In the genomic region with DNA sequence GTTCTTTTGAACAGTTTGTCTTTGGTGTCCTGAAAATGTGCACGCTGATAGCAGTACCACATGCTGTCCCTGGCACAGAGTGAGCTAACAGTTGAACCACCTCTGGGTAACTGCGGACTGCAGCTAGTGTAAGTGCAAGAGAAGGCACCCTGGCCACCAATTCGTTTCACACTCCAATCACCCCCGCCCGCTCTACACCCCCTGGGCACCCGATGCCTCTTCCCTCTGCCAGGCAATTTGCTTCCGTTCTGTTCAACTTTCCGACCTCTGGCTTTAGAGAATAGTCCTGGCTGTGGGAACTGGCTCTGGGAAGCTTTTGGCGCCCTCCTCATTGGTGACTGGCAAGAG, we compare ENCODE assay signal across 8 cellular contexts. TPM values are rescaled to one million over a fixed set of nuclear protein-coding genes. Genes with fewer than 3 reads are reported as not detected.
DNase-seq lines count a peak whose midpoint lies in the region; ATAC-seq and TF ChIP-seq lines count a peak whose summit lies in the region.

No MANE protein-coding gene starts in this region.

- H3K4me3 ChIP-seq in Peyer's patch: peak overlapping the region; percentile 58 to 90 (median 72)
- no peak overlapping the region for H3K4me3 ChIP-seq in mammary epithelial cell (replicated peaks in 1 of 3; ENCODE audit: insufficient read depth in 1 of 3, low read depth in 2 of 3, low read length in 3 of 3)
- H3K4me3 ChIP-seq in mesodermal cell (ENCODE audit: extremely low read depth, insufficient read depth, low read length, poor library complexity, severe bottlenecking): peak overlapping the region; percentile 53

- intact Hi-C loops in mammary epithelial cell (cut with micrococcal nuclease): no loop called here

- H3K4me2 ChIP-seq in mammary epithelial cell (ENCODE audit: insufficient read depth, low read depth, low read length): peak overlapping the region; percentile 90

- in situ Hi-C loops in GM13976 (cut with MboI; ENCODE audit: low sequenced_read_pairs, unreplicated experiment) (no loop called here), mammary epithelial cell (cut with MboI; ENCODE audit: low sequenced_read_pairs in 2 of 2) (no loop called here)

- no peak overlapping the region for H3K9ac ChIP-seq in mammary epithelial cell (ENCODE audit: insufficient read depth, low read length)

- CTCF ChIA-PET in mammary epithelial cell (lab: Charles Lee; ENCODE audit: low non-redundant PET): no interaction called here

- H3K9me3 ChIP-seq in Peyer's patch (no peaks in the 10 kb centered on the region), mammary epithelial cell (replicated peaks; ENCODE audit: insufficient read depth, low read length) (no peaks in the 10 kb centered on the region), mesodermal cell (ENCODE audit: control insufficient read depth, low read length) (no peaks in the 10 kb centered on the region)

- H3K27ac ChIP-seq in Peyer's patch (peak overlapping the region; percentile 53 to 85 (median 63)), mammary epithelial cell (ENCODE audit: insufficient read depth, low read depth, low read length) (no peak overlapping the region), mesodermal cell (ENCODE audit: low read depth, low read length, severe bottlenecking) (no peak overlapping the region)

- H3K36me3 ChIP-seq in Peyer's patch (no peaks in the 10 kb centered on the region), mammary epithelial cell (ENCODE audit: insufficient read depth, low read length) (no peaks in the 10 kb centered on the region), mesodermal cell (ENCODE audit: control insufficient read depth, insufficient read depth, low read length) (no peaks in the 10 kb centered on the region)

- peak; percentile 12 for ATAC-seq in HG02623 (IDR thresholded peaks at IDR 0.05; ENCODE audit: unreplicated experiment)

- DNase-seq in GM13976 (ENCODE audit: low spot score) (peak; percentile 22), Peyer's patch (peak in 2 of 3 donors; percentile 38 to 48), mammary epithelial cell (no peak), superior temporal gyrus (ENCODE audit: extremely low spot score) (peak; percentile 79), DMS114 treated with DMSO at 0.1 percent for 48 hours (lab: John Stamatoyannopoulos, UW; ENCODE audit: unreplicated experiment) (no peak), mesenteric fat pad (ENCODE audit: low spot score) (no peak)

- 33% methylated on average over 9 of the region's 9 CpGs for WGBS in mammary epithelial cell (ENCODE audit: low coverage, missing lambda C conversion rate)
- 70 to 71% methylated on average over 3 to 7 of the region's 9 CpGs for WGBS in mesodermal cell (ENCODE audit: insufficient coverage in 2 of 2), 2 experiments

- H2AFZ ChIP-seq in mammary epithelial cell (ENCODE audit: low read depth, low read length): no peak overlapping the region

- no peak for TF ChIP-seq CTCF in GM13976 (IDR thresholded peaks at IDR 0.05; ENCODE audit: borderline replicate concordance, control extremely low read depth, extremely low read depth, insufficient read depth, missing control alignments)
- TF ChIP-seq CTCF in Peyer's patch (IDR thresholded peaks at IDR 0.05): no peak
- TF ChIP-seq CTCF in mammary epithelial cell (conservative IDR thresholded peaks at IDR 0.05 in 1 of 2, IDR thresholded peaks at IDR 0.05 in 1 of 2; ENCODE audit: extremely low read depth in 1 of 2, insufficient read depth in 1 of 2, low read depth in 1 of 2, low read length in 2 of 2): no peak

- no peak for TF ChIP-seq POLR2A in Peyer's patch (IDR thresholded peaks at IDR 0.05)

- no peaks in the 10 kb centered on the region for H3K27me3 ChIP-seq in Peyer's patch
- peaks cover 4% of the 10 kb centered on the region for H3K27me3 ChIP-seq in mammary epithelial cell (ENCODE audit: insufficient read depth, low read length)

- dilution Hi-C loops in mammary epithelial cell (cut with HindIII; ENCODE audit: low sequenced_read_pairs): loop anchor here (5.0 kb wide), 1 partner anchor 146 kb away; no protein-coding TSS in a partner anchor

- no peaks in the 10 kb centered on the region for H4K20me1 ChIP-seq in mammary epithelial cell (ENCODE audit: insufficient read depth, low read length)

- H3K79me2 ChIP-seq in mammary epithelial cell (ENCODE audit: insufficient read depth, low read length): no peaks in the 10 kb centered on the region

- H3K4me1 ChIP-seq in Peyer's patch: peaks cover 0 to 6% (median 0%) of the 10 kb centered on the region in 4 donors
- peaks cover 7% of the 10 kb centered on the region for H3K4me1 ChIP-seq in mammary epithelial cell (ENCODE audit: insufficient read depth, low read length)
- peaks cover 4% of the 10 kb centered on the region for H3K4me1 ChIP-seq in mesodermal cell (ENCODE audit: control insufficient read depth, insufficient read depth, low read length, poor library complexity, severe bottlenecking)

- no TSS peak for BruUV-seq in mammary epithelial cell (replicated peaks; lab: Mats Ljungman, UMichigan)

RNA-seq across cellular contexts. Expression of a gene that starts 1.4 kb away (rescaled TPM):
- 10 to 100 TPM; 14.6 to 97.4 (median 23.5) TPM for total RNA-seq in Peyer's patch
- 1 to 10 TPM in 1 of 2 donors, under 1 TPM in 1; 0.50 to 5.1 TPM for total RNA-seq in mammary epithelial cell
- 5.1 TPM for polyA plus RNA-seq in mammary epithelial cell
- polyA minus RNA-seq in mammary epithelial cell: 32.4 TPM
- polyA plus RNA-seq in mesodermal cell (2013, experiment 1 of 2): 3.9 TPM
- polyA plus RNA-seq in mesodermal cell (2013, experiment 2 of 2): 2.2 TPM
- 16.0 TPM for total RNA-seq in mesenteric fat pad

Comparison
In these comparisons a context has a peak if more than half of its experiments do, and no peak if none do; other contexts are left out.
1. DNase-seq: peak in GM13976 (single experiment), Peyer's patch (2 of 3) and superior temporal gyrus (single experiment); none in mammary epithelial cell (single experiment), DMS114 treated with DMSO at 0.1 percent for 48 hours (single experiment) and mesenteric fat pad (single experiment).
2. H3K27ac ChIP-seq: peak in Peyer's patch (4 of 4); none in mammary epithelial cell (single experiment) and mesodermal cell (single experiment).
3. H3K4me3 ChIP-seq: peak in Peyer's patch (4 of 4) and mesodermal cell (single experiment); none in mammary epithelial cell (0 of 3).